1 cellular context compared by ENCODE assay signal in the genomic region with DNA sequence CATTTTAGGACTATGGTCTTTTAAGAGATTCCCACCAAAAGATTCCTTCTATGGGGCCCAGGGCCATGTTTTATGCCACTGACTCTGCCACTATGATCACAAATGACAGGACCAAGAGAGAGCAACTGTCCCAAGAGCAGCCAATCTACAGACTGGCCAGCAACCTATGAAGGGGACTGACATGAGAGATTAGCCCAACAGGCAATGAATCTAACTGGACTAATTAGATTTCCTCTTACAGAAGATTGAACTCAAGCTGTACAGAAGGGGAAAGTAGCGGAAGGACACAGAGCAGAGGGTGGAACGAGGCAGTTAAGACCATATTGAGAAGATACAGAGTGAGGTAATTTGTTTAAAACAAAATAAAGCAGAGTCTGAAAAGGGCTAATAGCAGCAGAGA.
TF ChIP-seq lines count a peak whose summit lies in the region.

No MANE protein-coding gene starts in this region.

TF ChIP-seq in SK-N-SH treated with all-trans-retinoic acid at 6 μM for 48 hours, 23 proteins besides CTCF, POLR2A, EP300 and RAD21 (continued from another document):
- TF ChIP-seq PATZ1 (CRISPR knock-in tag; IDR thresholded peaks at IDR 0.05; ENCODE audit: borderline replicate concordance) (no peak), ISL1 (CRISPR knock-in tag; IDR thresholded peaks at IDR 0.05) (peak; percentile 16; the same call in 1 of the 2 replicates), ZNF8 (CRISPR knock-in tag; IDR thresholded peaks at IDR 0.05) (no peak)
- TF ChIP-seq, protein P1, sequence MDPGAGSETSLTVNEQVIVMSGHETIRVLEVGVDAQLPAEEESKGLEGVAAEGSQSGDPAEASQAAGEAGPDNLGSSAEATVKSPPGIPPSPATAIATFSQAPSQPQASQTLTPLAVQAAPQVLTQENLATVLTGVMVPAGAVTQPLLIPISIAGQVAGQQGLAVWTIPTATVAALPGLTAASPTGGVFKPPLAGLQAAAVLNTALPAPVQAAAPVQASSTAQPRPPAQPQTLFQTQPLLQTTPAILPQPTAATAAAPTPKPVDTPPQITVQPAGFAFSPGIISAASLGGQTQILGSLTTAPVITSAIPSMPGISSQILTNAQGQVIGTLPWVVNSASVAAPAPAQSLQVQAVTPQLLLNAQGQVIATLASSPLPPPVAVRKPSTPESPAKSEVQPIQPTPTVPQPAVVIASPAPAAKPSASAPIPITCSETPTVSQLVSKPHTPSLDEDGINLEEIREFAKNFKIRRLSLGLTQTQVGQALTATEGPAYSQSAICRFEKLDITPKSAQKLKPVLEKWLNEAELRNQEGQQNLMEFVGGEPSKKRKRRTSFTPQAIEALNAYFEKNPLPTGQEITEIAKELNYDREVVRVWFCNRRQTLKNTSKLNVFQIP (CRISPR knock-in tag; IDR thresholded peaks at IDR 0.05; ENCODE audit: borderline replicate concordance, low read depth): no peak
